Comparison of ENCODE assay signal across 22 cellular contexts in the genomic region with DNA sequence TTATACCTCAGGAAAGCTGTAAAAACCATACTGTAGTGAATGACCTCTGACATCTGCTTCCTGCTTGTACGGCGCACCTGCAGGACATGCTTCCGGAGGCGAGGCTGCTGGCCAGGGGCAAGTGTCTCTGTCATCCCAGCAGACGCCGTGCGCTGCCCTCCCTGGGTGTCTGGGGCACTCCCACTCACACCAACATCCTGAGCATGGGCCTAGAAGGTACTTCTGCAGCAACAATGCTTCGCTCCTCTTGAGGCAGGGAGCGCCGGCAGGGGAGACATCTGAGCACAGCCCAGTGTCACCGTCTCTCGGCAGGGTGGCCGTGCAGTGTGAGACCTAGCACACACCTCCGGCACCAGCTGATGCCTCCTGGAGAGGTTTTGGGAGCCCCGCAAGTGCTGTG.
"Had no signal": no experiment of that assay in that cellular context is flagged by ENCODE, and none has a peak within 500 bp of the region (broad histone marks: within the 10 kb centered on the region; RNA-seq: fewer than 3 reads in every experiment).

No MANE protein-coding gene starts in this region.

- H3K27ac ChIP-seq: breast epithelium, coronary artery, esophagus squamous epithelium, gastroesophageal sphincter, parathyroid adenoma, testis, vagina had no signal

- H3K9me3 ChIP-seq: breast epithelium, esophagus squamous epithelium, gastroesophageal sphincter, testis, vagina had no signal

- H3K27me3 ChIP-seq: breast epithelium, esophagus squamous epithelium, gastroesophageal sphincter, testis, vagina had no signal

- H3K79me2 ChIP-seq: parathyroid adenoma had no signal

- H3K4me2 ChIP-seq: SK-N-SH had no signal

- H3K27ac Mint-ChIP-seq: activated CD4-positive, alpha-beta memory T cell treated with anti-CD3 and anti-CD28 coated beads, Interleukin-2, amount 10 ng/mL, durations not matched to agents 7 days and 5 days; activated naive CD4-positive, alpha-beta T cell treated with anti-CD3 and anti-CD28 coated beads, Interleukin-2, amount 50 U/mL, for 72 hours; activated T-helper 1 cell treated with anti-CD3 and anti-CD28 coated beads, Interleukin-12 subunit alpha, Interleukin-12 subunit beta, Interleukin-2, Interleukin-4 antibody, amounts not matched to agents 30 ng/mL and 10 ng/mL and 1 ng/mL, durations not matched to agents 14 hours and 24 hours and 36 hours; endodermal cell had no signal

- DNase-seq: activated CD4-positive, alpha-beta memory T cell treated with anti-CD3 and anti-CD28 coated beads, Interleukin-2, amount 10 ng/mL, durations not matched to agents 7 days and 5 days; activated CD4-positive, alpha-beta T cell treated with anti-CD3 and anti-CD28 coated beads for 48 hours; activated T-cell treated with anti-CD3 and anti-CD28 coated beads for 4 hours; endodermal cell; esophagus squamous epithelium; kidney glomerular epithelial cell; SK-N-SH; small intestine; stimulated activated CD4-positive, alpha-beta T cell treated with anti-CD3 and anti-CD28 coated beads, Interleukin-15, amount 100 ng/mL, for 24 hours; stimulated activated naive B cell treated with anti-CD40 and anti-IgM and Interleukin-4, amounts not matched to agents 10 μg/mL and 1 μg/mL and 100 μg/mL, for 72 hours; testis; trophoblast cell had no signal

- H3K36me3 ChIP-seq: breast epithelium, vagina had no signal

- H3K4me3 ChIP-seq: breast epithelium, coronary artery, esophagus squamous epithelium, gastroesophageal sphincter, lung, testis, vagina had no signal

- ATAC-seq: activated naive CD4-positive, alpha-beta T cell treated with anti-CD3 and anti-CD28 coated beads, Interleukin-2, amount 50 U/mL, for 72 hours; gastroesophageal sphincter; naive thymus-derived CD8-positive, alpha-beta T cell; sciatic nerve; stimulated activated naive B cell treated with anti-CD40 and anti-IgM and Interleukin-4, amounts not matched to agents 10 μg/mL and 1 μg/mL and 100 μg/mL, for 72 hours had no signal

- H3K27me3 Mint-ChIP-seq: naive thymus-derived CD8-positive, alpha-beta T cell; stimulated activated naive B cell treated with anti-CD40 and anti-IgM and Interleukin-4, amounts not matched to agents 10 μg/mL and 1 μg/mL and 100 μg/mL, for 72 hours had no signal

- H3K4me3 Mint-ChIP-seq: activated CD4-positive, alpha-beta memory T cell treated with anti-CD3 and anti-CD28 coated beads, Interleukin-2, amount 10 ng/mL, durations not matched to agents 7 days and 5 days; activated T-helper 1 cell treated with anti-CD3 and anti-CD28 coated beads, Interleukin-12 subunit alpha, Interleukin-12 subunit beta, Interleukin-2, Interleukin-4 antibody, amounts not matched to agents 30 ng/mL and 10 ng/mL and 1 ng/mL, durations not matched to agents 14 hours and 24 hours and 36 hours; endodermal cell; naive thymus-derived CD8-positive, alpha-beta T cell; stimulated activated naive B cell treated with anti-CD40 and anti-IgM and Interleukin-4, amounts not matched to agents 10 μg/mL and 1 μg/mL and 100 μg/mL, for 72 hours had no signal

- H2AFZ ChIP-seq: parathyroid adenoma had no signal

- H3K4me1 ChIP-seq: breast epithelium, esophagus squamous epithelium, gastroesophageal sphincter, parathyroid adenoma, testis, vagina had no signal
